ENCODE assay signal across 9 cellular contexts in the genomic region with DNA sequence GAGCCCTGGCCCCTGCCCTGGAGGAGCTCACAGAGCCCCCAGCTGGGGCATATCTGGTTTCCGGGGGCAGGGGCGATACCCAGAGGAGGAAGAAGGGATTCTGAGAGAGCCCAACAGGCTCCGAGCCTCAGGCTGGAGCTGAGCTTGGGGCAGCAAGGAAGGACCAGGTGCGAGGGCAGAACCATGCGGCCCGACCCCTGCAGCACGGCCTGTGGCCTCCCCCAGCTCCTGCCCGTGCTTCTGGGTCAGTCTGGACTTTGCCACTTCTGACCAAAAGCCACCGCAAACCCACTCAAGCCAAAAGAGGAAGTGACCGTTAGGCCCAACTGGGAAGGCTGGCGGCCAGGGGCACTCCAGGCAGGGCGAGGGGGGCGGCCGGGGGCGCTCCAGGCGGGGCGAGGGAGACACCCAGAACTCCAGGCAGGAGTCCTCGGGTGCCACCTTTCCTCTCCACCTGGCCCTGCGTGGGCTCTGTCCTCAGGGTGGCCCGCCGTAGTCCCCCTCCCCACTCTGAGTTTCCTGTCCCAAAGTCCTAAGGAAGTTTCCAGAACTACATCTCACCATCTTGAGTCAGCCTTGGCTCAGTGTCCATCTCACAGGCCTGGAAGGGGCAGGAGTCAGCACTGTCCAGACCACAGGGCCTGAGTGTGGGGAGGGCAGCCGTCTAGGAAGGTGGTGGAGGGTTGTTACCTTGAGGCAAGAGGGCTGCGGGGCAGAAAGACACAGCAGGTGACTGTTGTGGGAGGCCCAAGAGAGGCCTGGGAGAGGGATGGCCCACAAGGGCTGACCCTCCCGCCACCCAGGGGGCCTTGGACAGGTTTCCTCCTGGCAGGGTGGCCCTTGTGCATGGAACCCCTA. TPM values are rescaled to one million over a fixed set of nuclear protein-coding genes. Genes with fewer than 3 reads are reported as not detected.
DNase-seq lines count a peak whose midpoint lies in the region; ATAC-seq and TF ChIP-seq lines count a peak whose summit lies in the region.
"Had no signal": no experiment of that assay in that cellular context is flagged by ENCODE, and none has a peak within 500 bp of the region (broad histone marks: within the 10 kb centered on the region; RNA-seq: fewer than 3 reads in every experiment).

No MANE protein-coding gene starts in this region.

- TF ChIP-seq CTCF in H9 (conservative IDR thresholded peaks at IDR 0.05) (no peak), VCaP (conservative IDR thresholded peaks at IDR 0.05) (no peak)

- no peaks in the 10 kb centered on the region for H3K79me1 ChIP-seq in H9 (ENCODE audit: insufficient read depth, low read depth, low read length, poor library complexity, severe bottlenecking)

- H3K4me3 Mint-ChIP-seq in H9 = peak overlapping the region in 1 of 2 experiments; percentile 58; a peak in 2 of 5 replicates
- peak overlapping the region; percentile 56 to 73 (median 65) for H3K4me3 Mint-ChIP-seq in immature natural killer cell
- H3K4me3 Mint-ChIP-seq in stimulated activated effector memory CD8-positive, alpha-beta T cell treated with anti-CD3 and anti-CD28 coated beads, Interleukin-12 subunit alpha, Interleukin-12 subunit beta, amount 100 ng/mL, for 72 hours = peak overlapping the region; percentile 63

- no peak overlapping the region for H4K91ac ChIP-seq in H9 (ENCODE audit: insufficient read length, low read depth, low read length)

- no peak overlapping the region for H2BK20ac ChIP-seq in H9 (ENCODE audit: low read depth, low read length, poor library complexity, severe bottlenecking)

- H3K27ac ChIP-seq in H9 (ENCODE audit: insufficient read length, low read depth, low read length) (no peak overlapping the region), VCaP (0 out of 2 replicates have a peak overlapping the region, but pooled peaks have one; percentile 99)

- peaks cover 17 to 18% of the 10 kb centered on the region in 2 experiments for H3K4me1 Mint-ChIP-seq in H9
- peaks cover 30 to 32% of the 10 kb centered on the region in 2 donors for H3K4me1 Mint-ChIP-seq in immature natural killer cell
- H3K4me1 Mint-ChIP-seq in stimulated activated effector memory CD8-positive, alpha-beta T cell treated with anti-CD3 and anti-CD28 coated beads, Interleukin-12 subunit alpha, Interleukin-12 subunit beta, amount 100 ng/mL, for 72 hours = peaks cover 34% of the 10 kb centered on the region

- H3T11ph ChIP-seq in H9 (ENCODE audit: low read length) = no peak overlapping the region

- no peak overlapping the region for H4K8ac ChIP-seq in H9 (replicated peaks; ENCODE audit: insufficient read length, low read depth, low read length)

- H3K56ac ChIP-seq in H9 (ENCODE audit: insufficient read length, low read depth, low read length) = no peak overlapping the region

- no peaks in the 10 kb centered on the region for H3K9me3 ChIP-seq in H9 (ENCODE audit: control insufficient read depth, low read depth, low read length)

- H3K27ac Mint-ChIP-seq in H9 (peak overlapping the region in 2 of 3 experiments; percentile 34 to 55; a peak in 2 of 7 replicates), immature natural killer cell (peak overlapping the region in 5 of 6 donors; percentile 62 to 84 (median 78))
- H3K27ac Mint-ChIP-seq in stimulated activated effector memory CD8-positive, alpha-beta T cell treated with anti-CD3 and anti-CD28 coated beads, Interleukin-12 subunit alpha, Interleukin-12 subunit beta, amount 100 ng/mL, for 72 hours = peak overlapping the region; percentile 93

- H3K9ac ChIP-seq in H9 (ENCODE audit: extremely low read depth, insufficient read length, low read length) = no peak overlapping the region

- H3K27me3 Mint-ChIP-seq in H9 (ENCODE audit: low read depth) (peaks cover 7% of the 10 kb centered on the region), immature natural killer cell (ENCODE audit: low read depth in 3 of 3) (peaks cover 8 to 12% (median 11%) of the 10 kb centered on the region in 3 donors)

- no peak overlapping the region for H2AK5ac ChIP-seq in H9 (ENCODE audit: insufficient read length, low read length)

- H3K18ac ChIP-seq in H9 (ENCODE audit: insufficient read length, low read depth, low read length) = no peak overlapping the region

- no peak overlapping the region for H2AFZ ChIP-seq in H9 (ENCODE audit: low read length)

- no peak overlapping the region for H3K14ac ChIP-seq in H9 (ENCODE audit: insufficient read depth, low read length)

- no peak overlapping the region for H2BK120ac ChIP-seq in H9 (ENCODE audit: low read depth, low read length, poor library complexity, severe bottlenecking)

- H2BK5ac ChIP-seq in H9 (ENCODE audit: insufficient read length, low read length) = no peak overlapping the region

- no peak overlapping the region for H2BK12ac ChIP-seq in H9 (ENCODE audit: insufficient read length, low read depth, low read length)

- H3K36me3 Mint-ChIP-seq in H9 (ENCODE audit: insufficient read depth in 1 of 3, low read depth in 3 of 3) = peaks cover 8 to 14% (median 14%) of the 10 kb centered on the region in 3 experiments; a peak in 6 of 7 replicates
- H3K36me3 Mint-ChIP-seq in immature natural killer cell = peaks cover 3 to 4% (median 4%) of the 10 kb centered on the region in 3 donors
- peaks cover 34% of the 10 kb centered on the region for H3K36me3 Mint-ChIP-seq in stimulated activated effector memory CD8-positive, alpha-beta T cell treated with anti-CD3 and anti-CD28 coated beads, Interleukin-12 subunit alpha, Interleukin-12 subunit beta, amount 100 ng/mL, for 72 hours

- H3K4me2 ChIP-seq in H9 (ENCODE audit: insufficient read depth, insufficient read length, low read length) = no peak overlapping the region

- no peaks in the 10 kb centered on the region for H3K79me2 ChIP-seq in H9 (ENCODE audit: insufficient read depth, low read length)

- no peak overlapping the region for H2BK15ac ChIP-seq in H9 (ENCODE audit: low read depth, low read length)

- WGBS in H9 (ENCODE audit: extremely low coverage, insufficient read length, low lambda C conversion rate) = no CpG with 5 or more reads among the region's 24 CpGs

- no peak for ATAC-seq in stimulated activated effector memory CD8-positive, alpha-beta T cell treated with anti-CD3 and anti-CD28 coated beads, Interleukin-12 subunit alpha, Interleukin-12 subunit beta, amount 100 ng/mL, for 72 hours
- no peak for ATAC-seq in HG02678 (IDR thresholded peaks at IDR 0.05; ENCODE audit: unreplicated experiment)

- H4K5ac ChIP-seq in H9 (ENCODE audit: insufficient read length, low read depth, low read length) = no peak overlapping the region

- H3K9me3 Mint-ChIP-seq in H9 = peaks cover 3 to 4% of the 10 kb centered on the region in 2 experiments
- H3K9me3 Mint-ChIP-seq in immature natural killer cell = no peaks in the 10 kb centered on the region
- no peaks in the 10 kb centered on the region for H3K9me3 Mint-ChIP-seq in stimulated activated effector memory CD8-positive, alpha-beta T cell treated with anti-CD3 and anti-CD28 coated beads, Interleukin-12 subunit alpha, Interleukin-12 subunit beta, amount 100 ng/mL, for 72 hours

- H3K4me1 ChIP-seq in H9 (ENCODE audit: insufficient read depth, low read length) = no peaks in the 10 kb centered on the region

- no peak overlapping the region for H3K23ac ChIP-seq in H9 (ENCODE audit: insufficient read length, low read depth, low read length)

- no peaks in the 10 kb centered on the region for H3K27me3 ChIP-seq in H9 (ENCODE audit: insufficient read depth, low read length)

- no peaks in the 10 kb centered on the region for H4K20me1 ChIP-seq in H9 (ENCODE audit: control insufficient read depth, insufficient read depth, insufficient read length)

- DNase-seq in H9 (no peak), immature natural killer cell (no peak), GM19238 (ENCODE audit: insufficient read length, low spot score) (no peak), NCI-H2227 treated with DMSO at 0.1 percent for 48 hours (lab: John Stamatoyannopoulos, UW) (no peak), islet precursor cell (no peak)
- DNase-seq in stimulated activated effector memory CD8-positive, alpha-beta T cell treated with anti-CD3 and anti-CD28 coated beads, Interleukin-12 subunit alpha, Interleukin-12 subunit beta, amount 100 ng/mL, for 72 hours (ENCODE audit: low spot score in 2 of 2) = no peak
- DNase-seq: cerebellar nuclear complex had no signal

- H3K4ac ChIP-seq in H9 (ENCODE audit: low read depth, low read length) = no peak overlapping the region

- H3K23me2 ChIP-seq in H9 (ENCODE audit: insufficient read length, low read depth, low read length, poor library complexity, severe bottlenecking) = peaks cover 3% of the 10 kb centered on the region

RNA-seq across cellular contexts. Expression of a gene that starts 0.9 kb away (rescaled TPM):
- total RNA-seq in H9 (2021) = 3.7 and 4.5 TPM in 2 replicates
- polyA plus RNA-seq in immature natural killer cell = 1 to 10 TPM; 2.3 to 5.8 (median 5.8) TPM

RNA-seq across cellular contexts. Expression of a gene that starts 13.8 kb away (rescaled TPM):
- 140 and 147 TPM in 2 replicates for total RNA-seq in H9 (2021)
- polyA plus RNA-seq in immature natural killer cell = 10 to 100 TPM in 2 of 3 donors, 1 to 10 TPM in 1; 8.7 to 16.3 (median 15.0) TPM

RNA-seq across cellular contexts. Expression of a gene that starts 27.9 kb away (rescaled TPM):
- total RNA-seq in H9 (2021) = 144 and 147 TPM in 2 replicates
- 100 to 1,000 TPM; 256 to 292 (median 268) TPM for polyA plus RNA-seq in immature natural killer cell
